12 cellular contexts compared by ENCODE assay signal in genomic region chr1:223393275-223394214, GRCh38.
DNase-seq lines count a peak whose midpoint lies in the region; ATAC-seq lines count a peak whose summit lies in the region.
"Had no signal": no experiment of that assay in that cellular context is flagged by ENCODE, and none has a peak within 500 bp of the region (broad histone marks: within the 10 kb centered on the region; RNA-seq: fewer than 3 reads in every experiment).

Gene CCDC185 (plus strand): TSS chr1:223393415. CDS start chr1:223393476, 61 bp downstream.

- peak; percentile 70 for DNase-seq in DMS53 (lab: John Stamatoyannopoulos, UW)
- DNase-seq in DMS53 treated with DMSO at 0.1 percent for 48 hours (lab: John Stamatoyannopoulos, UW; ENCODE audit: unreplicated experiment) = no peak
- peak; percentile 16 for DNase-seq in adipocyte (ENCODE audit: low read depth)
- no peak for DNase-seq in NCI-H1694 (lab: John Stamatoyannopoulos, UW)
- DNase-seq: activated CD4-positive, alpha-beta T cell treated with anti-CD3 and anti-CD28 coated beads, Interleukin-2, amount 10 ng/mL, durations not matched to agents 7 days and 5 days; GOT3; immature natural killer cell; stimulated activated CD4-positive, alpha-beta T cell treated with anti-CD3 and anti-CD28 coated beads, Interleukin-2, amount 100 ng/mL, for 48 hours had no signal

- H3K4me3 Mint-ChIP-seq in stimulated activated memory B cell treated with anti-CD40 and anti-IgM and Interleukin-4, amounts not matched to agents 10 μg/mL and 1 μg/mL and 100 μg/mL, for 72 hours = no peak within 1 kb of the TSS
- H3K4me3 Mint-ChIP-seq: activated CD4-positive, alpha-beta T cell treated with anti-CD3 and anti-CD28 coated beads, Interleukin-2, amount 10 ng/mL, durations not matched to agents 7 days and 5 days; immature natural killer cell had no signal

- no peaks in the 10 kb centered on the region for H3K4me1 ChIP-seq in adipocyte (ENCODE audit: control insufficient read depth, insufficient read depth, low read length)

- H3K36me3 ChIP-seq in adipocyte (ENCODE audit: control insufficient read depth, insufficient read depth, low read length, severe bottlenecking) = no peaks in the 10 kb centered on the region

- H3K4me3 ChIP-seq in adipocyte (ENCODE audit: low read length) (peak within 1 kb of the TSS; percentile 52), iPS-18c (ENCODE audit: insufficient read depth, low read depth, low read length) (peak within 1 kb of the TSS; percentile 15; the same call in 1 of the 2 replicates)

- no peaks in the 10 kb centered on the region for H3K4me1 Mint-ChIP-seq in stimulated activated memory B cell treated with anti-CD40 and anti-IgM and Interleukin-4, amounts not matched to agents 10 μg/mL and 1 μg/mL and 100 μg/mL, for 72 hours
- H3K4me1 Mint-ChIP-seq: immature natural killer cell had no signal

- peaks cover 4% of the 10 kb centered on the region for H3K9me3 Mint-ChIP-seq in stimulated activated memory B cell treated with anti-CD40 and anti-IgM and Interleukin-4, amounts not matched to agents 10 μg/mL and 1 μg/mL and 100 μg/mL, for 72 hours
- H3K9me3 Mint-ChIP-seq: activated CD4-positive, alpha-beta T cell treated with anti-CD3 and anti-CD28 coated beads, Interleukin-2, amount 10 ng/mL, durations not matched to agents 7 days and 5 days had no signal

- no peak within 1 kb of the TSS for H3K9ac ChIP-seq in adipocyte (ENCODE audit: low read length)

- peak; percentile 16 for ATAC-seq in stimulated activated memory B cell treated with anti-CD40 and anti-IgM and Interleukin-4, amounts not matched to agents 10 μg/mL and 1 μg/mL and 100 μg/mL, for 72 hours
- ATAC-seq in GM21528 (IDR thresholded peaks at IDR 0.05; ENCODE audit: low FRiP score, unreplicated experiment) = no peak
- ATAC-seq in HG03432 (IDR thresholded peaks at IDR 0.05; ENCODE audit: unreplicated experiment) = no peak

- peaks cover 47% of the 10 kb centered on the region for H3K27me3 Mint-ChIP-seq in stimulated activated memory B cell treated with anti-CD40 and anti-IgM and Interleukin-4, amounts not matched to agents 10 μg/mL and 1 μg/mL and 100 μg/mL, for 72 hours

- no peaks in the 10 kb centered on the region for H3K36me3 Mint-ChIP-seq in stimulated activated memory B cell treated with anti-CD40 and anti-IgM and Interleukin-4, amounts not matched to agents 10 μg/mL and 1 μg/mL and 100 μg/mL, for 72 hours
- H3K36me3 Mint-ChIP-seq: immature natural killer cell had no signal

- no peak within 1 kb of the TSS for H3K27ac Mint-ChIP-seq in stimulated activated memory B cell treated with anti-CD40 and anti-IgM and Interleukin-4, amounts not matched to agents 10 μg/mL and 1 μg/mL and 100 μg/mL, for 72 hours
- H3K27ac Mint-ChIP-seq: activated CD4-positive, alpha-beta T cell treated with anti-CD3 and anti-CD28 coated beads, Interleukin-2, amount 10 ng/mL, durations not matched to agents 7 days and 5 days; immature natural killer cell had no signal

- H3K9me3 ChIP-seq in adipocyte (ENCODE audit: control insufficient read depth, low read length) (peaks cover 8% of the 10 kb centered on the region), iPS-18c (ENCODE audit: control insufficient read depth, insufficient read depth, low read length) (peaks cover 4% of the 10 kb centered on the region)

- H3K27me3 ChIP-seq in adipocyte (replicated peaks; ENCODE audit: control insufficient read depth, insufficient read depth, low read length) = peaks cover 49% of the 10 kb centered on the region

Comparison
In these comparisons a context has a peak if more than half of its experiments do, and no peak if none do; other contexts are left out.
1. DNase-seq: peak in DMS53 (single experiment) and adipocyte (single experiment); none in DMS53 treated with DMSO at 0.1 percent for 48 hours (single experiment) and NCI-H1694 (single experiment).